29 cellular contexts compared by ENCODE assay signal in genomic region chr4:20723019-20723418, GRCh38. TPM values are rescaled to one million over a fixed set of nuclear protein-coding genes. Genes with fewer than 3 reads are reported as not detected.
DNase-seq lines count a peak whose midpoint lies in the region; ATAC-seq, FAIRE-seq and TF ChIP-seq lines count a peak whose summit lies in the region.
"Had no signal": no experiment of that assay in that cellular context is flagged by ENCODE, and none has a peak within 500 bp of the region (broad histone marks: within the 10 kb centered on the region; RNA-seq: fewer than 3 reads in every experiment).

No MANE protein-coding gene starts in this region.

- H3K9me3 ChIP-seq in right atrium auricular region = peaks cover 4 to 17% of the 10 kb centered on the region in 2 donors
- H3K9me3 ChIP-seq in MM.1S (replicated peaks; ENCODE audit: insufficient read depth, low read length) = no peaks in the 10 kb centered on the region
- no peaks in the 10 kb centered on the region for H3K9me3 ChIP-seq in HepG2 (ENCODE audit: low read length)
- H3K9me3 ChIP-seq: SJSA1 had no signal

- H3K9me3 Mint-ChIP-seq in activated T-cell treated with anti-CD3 and anti-CD28 coated beads, Interleukin-2, amount 50 U/mL, for 72 hours = peaks cover 5 to 10% of the 10 kb centered on the region in 2 donors

- H3K36me3 ChIP-seq in right atrium auricular region (peaks cover 72% of the 10 kb centered on the region), MM.1S (replicated peaks; ENCODE audit: insufficient read depth, low read length) (no peaks in the 10 kb centered on the region), HepG2 (replicated peaks in 1 of 2; ENCODE audit: control insufficient read depth in 1 of 2, insufficient read depth in 2 of 2, low read length in 2 of 2) (peaks cover 2 to 14% of the 10 kb centered on the region in 2 experiments; a peak in 3 of 5 replicates)
- H3K36me3 ChIP-seq: SJSA1 had no signal

- H3K27me3 Mint-ChIP-seq in activated T-cell treated with anti-CD3 and anti-CD28 coated beads, Interleukin-2, amount 50 U/mL, for 72 hours (ENCODE audit: low read depth) = no peaks in the 10 kb centered on the region
- H3K27me3 Mint-ChIP-seq: activated naive CD8-positive, alpha-beta T cell; CD4-positive, alpha-beta T cell; IgD-negative memory B cell; stimulated activated memory B cell treated with anti-CD40 and anti-IgM and Interleukin-4, amounts not matched to agents 10 μg/mL and 1 μg/mL and 100 μg/mL, for 72 hours had no signal

- POLR2A ChIA-PET in HepG2 (lab: Yijun Ruan, JAX) = no interaction called here

- WGBS in HepG2 (ENCODE audit: low lambda C conversion rate) = 78% methylated on average over 3 of the region's 3 CpGs

- TF ChIP-seq RAD21 in HepG2 (CRISPR knock-in tag; IDR thresholded peaks at IDR 0.05) = no peak

- H3K27ac ChIP-seq in right atrium auricular region = no peak overlapping the region
- no peak overlapping the region for H3K27ac ChIP-seq in MM.1S (ENCODE audit: low read length)
- no peak overlapping the region for H3K27ac ChIP-seq in HepG2 (ENCODE audit: extremely low read length, insufficient read depth, low read length)
- H3K27ac ChIP-seq: 22Rv1, SJSA1 had no signal

- no peaks in the 10 kb centered on the region for H3K79me2 ChIP-seq in MM.1S (ENCODE audit: low read length)
- H3K79me2 ChIP-seq in HepG2 (ENCODE audit: insufficient read depth, low read length) = no peaks in the 10 kb centered on the region

- no peak for DNase-seq in activated T-cell treated with anti-CD3 and anti-CD28 coated beads, Interleukin-2, amount 50 U/mL, for 72 hours
- no peak for DNase-seq in activated T-cell treated with anti-CD3 and anti-CD28 coated beads, Interleukin-2, amount 50 U/mL, for 48 hours
- DNase-seq in amniotic epithelial cell (ENCODE audit: low read depth) (peak; percentile 21), fibroblast of villous mesenchyme (ENCODE audit: low read depth) (peak; percentile 6), right atrium auricular region (ENCODE audit: low spot score) (no peak), MM.1S (no peak), HepG2 (ENCODE audit: low spot score) (no peak)
- DNase-seq: activated CD4-positive, alpha-beta T cell treated with anti-CD3 and anti-CD28 coated beads, Interleukin-2, amount 50 U/mL, for 4 hours; activated CD4-positive, CD25-positive, alpha-beta regulatory T cell; activated effector memory CD4-positive, alpha-beta T cell treated with Interleukin-2 at 50 U/mL for 16 hours; AML-193; aorta; CD4-positive, alpha-beta T cell; NCI-H1417; NCI-H2081 treated with DMSO at 0.1 percent for 48 hours; NCI-H345; NCI-H748 treated with DMSO at 0.1 percent for 48 hours; stimulated activated CD4-positive, alpha-beta T cell treated with anti-CD3 and anti-CD28 coated beads, Interleukin-4, amount 100 ng/mL, for 4 hours had no signal

- CTCF ChIA-PET in HepG2 (lab: Yijun Ruan, JAX; ENCODE audit: low intra/inter-chr PET ratio, low total read pairs) = no interaction called here

- H3K4me3 Mint-ChIP-seq in activated T-cell treated with anti-CD3 and anti-CD28 coated beads, Interleukin-2, amount 50 U/mL, for 72 hours = no peak overlapping the region
- H3K4me3 Mint-ChIP-seq: activated naive CD8-positive, alpha-beta T cell; CD4-positive, alpha-beta T cell; IgD-negative memory B cell; stimulated activated memory B cell treated with anti-CD40 and anti-IgM and Interleukin-4, amounts not matched to agents 10 μg/mL and 1 μg/mL and 100 μg/mL, for 72 hours had no signal

- H3K4me2 ChIP-seq in MM.1S (ENCODE audit: low read depth, low read length) = no peak overlapping the region
- H3K4me2 ChIP-seq in HepG2 (ENCODE audit: low read depth, low read length) = no peak overlapping the region

- intact Hi-C loops in HepG2 (cut with micrococcal nuclease; ENCODE audit: unreplicated experiment) = no loop called here

- peaks cover 29 to 39% of the 10 kb centered on the region in 2 donors for H3K36me3 Mint-ChIP-seq in activated T-cell treated with anti-CD3 and anti-CD28 coated beads, Interleukin-2, amount 50 U/mL, for 72 hours (ENCODE audit: insufficient read depth in 2 of 2)

- H3F3A ChIP-seq in MM.1S (ENCODE audit: insufficient read depth, low read length) = no peaks in the 10 kb centered on the region

- H3K9me2 ChIP-seq in MM.1S (replicated peaks; ENCODE audit: insufficient read depth, low read length) = no peaks in the 10 kb centered on the region

- no peaks in the 10 kb centered on the region for H3K4me1 Mint-ChIP-seq in activated T-cell treated with anti-CD3 and anti-CD28 coated beads, Interleukin-2, amount 50 U/mL, for 72 hours (ENCODE audit: low read depth)
- H3K4me1 Mint-ChIP-seq: IgD-negative memory B cell; stimulated activated memory B cell treated with anti-CD40 and anti-IgM and Interleukin-4, amounts not matched to agents 10 μg/mL and 1 μg/mL and 100 μg/mL, for 72 hours had no signal

- TF ChIP-seq CTCF in fibroblast of villous mesenchyme (IDR thresholded peaks at IDR 0.05; ENCODE audit: insufficient read depth, low read depth, low read length) = no peak
- no peak for TF ChIP-seq CTCF in right atrium auricular region (IDR thresholded peaks at IDR 0.05)
- TF ChIP-seq CTCF in MM.1S (IDR thresholded peaks at IDR 0.05; ENCODE audit: low read length) = no peak
- TF ChIP-seq CTCF in HepG2 (CRISPR knock-in tag; IDR thresholded peaks at IDR 0.05) = no peak

- no peak overlapping the region for H3K9ac ChIP-seq in MM.1S (ENCODE audit: low read length)
- no peak overlapping the region for H3K9ac ChIP-seq in HepG2 (ENCODE audit: insufficient read depth, low read depth, low read length)

- FAIRE-seq in HepG2 (lab: Jason Lieb, UNC) = no peak
- FAIRE-seq: D721Med, endothelial cell of umbilical vein, H1, RCC 7860 had no signal

- H2AFZ ChIP-seq in MM.1S (ENCODE audit: low read length) = no peak overlapping the region
- no peak overlapping the region for H2AFZ ChIP-seq in HepG2 (ENCODE audit: low read length)

- no TSS peak for BruUV-seq in HepG2 (replicated peaks; lab: Mats Ljungman, UMichigan)

- in situ Hi-C loops in HepG2 (cut with HindIII; ENCODE audit: extremely low pct_ligation_motif_present, low pct_unique_long_range_greater_than_20kb) = no loop called here

- H3K27me3 ChIP-seq in right atrium auricular region = no peaks in the 10 kb centered on the region
- H3K27me3 ChIP-seq in MM.1S (replicated peaks; ENCODE audit: insufficient read depth, low read length) = no peaks in the 10 kb centered on the region
- no peaks in the 10 kb centered on the region for H3K27me3 ChIP-seq in HepG2 (ENCODE audit: control insufficient read depth in 1 of 2, insufficient read depth in 2 of 2, low read length in 2 of 2)
- H3K27me3 ChIP-seq: SJSA1 had no signal

- H3K4me3 ChIP-seq in fibroblast of villous mesenchyme (ENCODE audit: low read depth, low read length) (no peak overlapping the region), right atrium auricular region (no peak overlapping the region), MM.1S (ENCODE audit: low read length) (no peak overlapping the region), HepG2 (replicated peaks in 1 of 3; ENCODE audit: insufficient read depth in 1 of 3, low read depth in 2 of 3, low read length in 3 of 3) (no peak overlapping the region)
- H3K4me3 ChIP-seq: SJSA1 had no signal

- TF ChIP-seq POLR2A in HepG2 (IDR thresholded peaks at IDR 0.05; ENCODE audit: insufficient read depth in 1 of 2, low read depth in 2 of 2, low read length in 2 of 2) = no peak

- TF ChIP-seq EP300 in HepG2 (IDR thresholded peaks at IDR 0.05; ENCODE audit: low read depth in 2 of 2, low read length in 2 of 2) (no peak), HepG2 (CRISPR knock-in tag; IDR thresholded peaks at IDR 0.05; ENCODE audit: borderline replicate concordance) (no peak)

- no peak for ATAC-seq in activated T-cell treated with anti-CD3 and anti-CD28 coated beads, Interleukin-2, amount 50 U/mL, for 72 hours (replicated peaks in 1 of 2)
- no peak for ATAC-seq in GM18870 (IDR thresholded peaks at IDR 0.05; ENCODE audit: unreplicated experiment)
- no peak for ATAC-seq in HepG2
- ATAC-seq: sciatic nerve; stimulated activated memory B cell treated with anti-CD40 and anti-IgM and Interleukin-4, amounts not matched to agents 10 μg/mL and 1 μg/mL and 100 μg/mL, for 72 hours had no signal

- H4K20me1 ChIP-seq in MM.1S (ENCODE audit: insufficient read depth, low read length) (no peaks in the 10 kb centered on the region), HepG2 (ENCODE audit: insufficient read depth, low read length) (no peaks in the 10 kb centered on the region)

- H3K4me1 ChIP-seq in right atrium auricular region = no peaks in the 10 kb centered on the region
- no peaks in the 10 kb centered on the region for H3K4me1 ChIP-seq in MM.1S (ENCODE audit: low read length)
- no peaks in the 10 kb centered on the region for H3K4me1 ChIP-seq in HepG2 (ENCODE audit: insufficient read depth, low read length)
- H3K4me1 ChIP-seq: SJSA1 had no signal

- peak overlapping the region; percentile 6 for H3K27ac Mint-ChIP-seq in activated T-cell treated with anti-CD3 and anti-CD28 coated beads, Interleukin-2, amount 50 U/mL, for 72 hours
- H3K27ac Mint-ChIP-seq: activated naive CD8-positive, alpha-beta T cell; CD4-positive, alpha-beta T cell; IgD-negative memory B cell; stimulated activated memory B cell treated with anti-CD40 and anti-IgM and Interleukin-4, amounts not matched to agents 10 μg/mL and 1 μg/mL and 100 μg/mL, for 72 hours had no signal

RNA-seq across cellular contexts. Expression of gene PACRGL, which starts 22.8 kb away (rescaled TPM):
- total RNA-seq in activated T-cell treated with anti-CD3 and anti-CD28 coated beads, Interleukin-2, amount 50 U/mL, for 72 hours = 1 to 10 TPM; 7.5 to 9.9 TPM
- total RNA-seq in fibroblast of villous mesenchyme (13.5 and 19.4 TPM in 2 replicates), right atrium auricular region (10 to 100 TPM; 12.1 to 13.7 TPM), HepG2 (2016; rRNA removed; fragmentation: Illumina TruSeq; extraction: Trizol) (15.1 and 18.9 TPM in 2 replicates)
- 8.3 and 8.8 TPM in 2 replicates for total RNA-seq in HepG2 (2016; cell fraction: cytosol; rRNA removed; fragmentation: Illumina TruSeq; extraction: Trizol; ENCODE audit: low read depth)
- total RNA-seq in HepG2 (2016; cell fraction: insoluble cytoplasmic fraction; rRNA removed; fragmentation: Illumina TruSeq; extraction: Trizol) = 17.1 and 18.6 TPM in 2 replicates
- 16.1 and 16.7 TPM in 2 replicates for total RNA-seq in HepG2 (2016; cell fraction: membrane; rRNA removed; fragmentation: Illumina TruSeq; extraction: Trizol)
- 16.5 and 23.5 TPM in 2 replicates for total RNA-seq in HepG2 (2016; cell fraction: nucleus; rRNA removed; fragmentation: Illumina TruSeq; extraction: Trizol)
- polyA plus RNA-seq in HepG2 (2011; rRNA removed) = 5.7 and 5.8 TPM in 2 replicates
- polyA plus RNA-seq in HepG2 (2011; cell fraction: cytosol; rRNA removed) = 2.8 and 3.4 TPM in 2 replicates
- 4.9 and 7.8 TPM in 2 replicates for polyA plus RNA-seq in HepG2 (2011; cell fraction: nucleus; rRNA removed)
- polyA plus RNA-seq in HepG2 (2012) = 3.6 and 4.9 TPM in 2 replicates
- polyA plus RNA-seq in HepG2 (2016; cell fraction: cytosol; fragmentation: Illumina TruSeq; extraction: Trizol; ENCODE audit: low read depth) = 3.4 and 4.9 TPM in 2 replicates
- polyA plus RNA-seq in HepG2 (2016; cell fraction: insoluble cytoplasmic fraction; fragmentation: Illumina TruSeq; extraction: Trizol; ENCODE audit: low read depth) = 14.5 and 15.8 TPM in 2 replicates
- 7.6 and 9.2 TPM in 2 replicates for polyA plus RNA-seq in HepG2 (2016; cell fraction: membrane; fragmentation: Illumina TruSeq; extraction: Trizol; ENCODE audit: low read depth)
- polyA plus RNA-seq in HepG2 (2016; cell fraction: nucleus; fragmentation: Illumina TruSeq; extraction: Trizol; ENCODE audit: insufficient read depth, low read depth) = 13.4 and 16.5 TPM in 2 replicates
- polyA minus RNA-seq in HepG2 (2011; rRNA and poly(A)+ RNA removed; ENCODE audit: low replicate concordance) = 4.9 and 8.6 TPM in 2 replicates
- polyA minus RNA-seq in HepG2 (2011; cell fraction: cytosol; rRNA and poly(A)+ RNA removed) = 2.9 and 4.2 TPM in 2 replicates
- 26.7 TPM in 2 replicates for polyA minus RNA-seq in HepG2 (2011; cell fraction: nucleus; rRNA and poly(A)+ RNA removed)

Comparison
In these comparisons a context has a peak if more than half of its experiments do, and no peak if none do; other contexts are left out.
1. DNase-seq: peak in amniotic epithelial cell (single experiment) and fibroblast of villous mesenchyme (single experiment); none in activated T-cell treated with anti-CD3 and anti-CD28 coated beads, Interleukin-2, amount 50 U/mL, for 72 hours (0 of 2), activated T-cell treated with anti-CD3 and anti-CD28 coated beads, Interleukin-2, amount 50 U/mL, for 48 hours (0 of 2), right atrium auricular region (single experiment), MM.1S (single experiment) and HepG2 (single experiment).